Comparison of ENCODE assay signal across 17 cellular contexts in genomic region chr18:48027401-48027931, GRCh38.
A peak's percentile ranks its signal among the peaks of the same experiment; 100 is the strongest.
DNase-seq lines count a peak whose midpoint lies in the region; ATAC-seq and TF ChIP-seq lines count a peak whose summit lies in the region.
"Had no signal": no experiment of that assay in that cellular context is flagged by ENCODE, and none has a peak within 500 bp of the region (broad histone marks: within the 10 kb centered on the region; RNA-seq: fewer than 3 reads in every experiment).

No MANE protein-coding gene starts in this region.

- H3K4me3 ChIP-seq in adipocyte (ENCODE audit: low read length), result peak overlapping the region; percentile 9
- no peak overlapping the region for H3K4me3 ChIP-seq in colonic mucosa
- H3K4me3 ChIP-seq: ovary had no signal

- H3K27ac Mint-ChIP-seq in HFFc6, result no peak overlapping the region
- H3K27ac Mint-ChIP-seq: activated CD8-positive, alpha-beta T cell treated with anti-CD3 and anti-CD28 coated beads for 36 hours; dendritic cell treated with granulocyte-macrophage colony-stimulating factor and Interleukin-4, amounts not matched to agents 40 ng/mL and 50 ng/mL, for 4 days had no signal

- no peaks in the 10 kb centered on the region for H3K9me3 ChIP-seq in adipocyte (ENCODE audit: control insufficient read depth, low read length)
- H3K9me3 ChIP-seq in colonic mucosa, result no peaks in the 10 kb centered on the region
- H3K9me3 ChIP-seq: ovary had no signal

- DNase-seq in DMS79 (lab: John Stamatoyannopoulos, UW) (peak; percentile 82), adipocyte (ENCODE audit: low read depth) (peak; percentile 21), cardiac septum (ENCODE audit: low spot score) (peak; percentile 75), pons (ENCODE audit: low spot score) (peak; percentile 38), HFFc6 (no peak), colonic mucosa (no peak)
- DNase-seq: activated CD8-positive, alpha-beta T cell treated with anti-CD3 and anti-CD28 coated beads for 36 hours; activated naive CD4-positive, alpha-beta T cell treated with Interleukin-2 at 50 U/mL for 16 hours; NCI-H2029; stimulated activated CD4-positive, alpha-beta T cell treated with anti-CD3 and anti-CD28 coated beads, Interleukin-2, amount 100 ng/mL, for 48 hours; stimulated activated naive CD4-positive, alpha-beta T cell; T-helper 2 cell had no signal

- no peaks in the 10 kb centered on the region for H3K9me3 Mint-ChIP-seq in HFFc6
- H3K9me3 Mint-ChIP-seq: activated CD8-positive, alpha-beta T cell treated with anti-CD3 and anti-CD28 coated beads for 36 hours; dendritic cell treated with granulocyte-macrophage colony-stimulating factor and Interleukin-4, amounts not matched to agents 40 ng/mL and 50 ng/mL, for 4 days had no signal

- H3K27me3 Mint-ChIP-seq in HFFc6 (ENCODE audit: insufficient read depth), result peaks cover 14% of the 10 kb centered on the region

- H3K36me3 Mint-ChIP-seq in HFFc6 (ENCODE audit: low read depth), result no peaks in the 10 kb centered on the region

- H3K27me3 ChIP-seq in adipocyte (replicated peaks; ENCODE audit: control insufficient read depth, insufficient read depth, low read length) (no peaks in the 10 kb centered on the region), colonic mucosa (no peaks in the 10 kb centered on the region)
- H3K27me3 ChIP-seq: ovary had no signal

- TF ChIP-seq CTCF in HFFc6 (IDR thresholded peaks at IDR 0.05) (no peak), colonic mucosa (IDR thresholded peaks at IDR 0.05) (no peak)

- no peaks in the 10 kb centered on the region; the same call in 1 of the 2 replicates for H3K4me1 Mint-ChIP-seq in HFFc6 (ENCODE audit: low read depth)

- ATAC-seq in GM21360 (IDR thresholded peaks at IDR 0.05; ENCODE audit: unreplicated experiment) (no peak), HG02885 (IDR thresholded peaks at IDR 0.05; ENCODE audit: poor library complexity, unreplicated experiment) (no peak)
- ATAC-seq: activated CD8-positive, alpha-beta T cell treated with anti-CD3 and anti-CD28 coated beads for 36 hours; left lobe of liver had no signal

- H3K36me3 ChIP-seq in adipocyte (ENCODE audit: control insufficient read depth, insufficient read depth, low read length, severe bottlenecking), result no peaks in the 10 kb centered on the region
- no peaks in the 10 kb centered on the region for H3K36me3 ChIP-seq in colonic mucosa
- H3K36me3 ChIP-seq: ovary had no signal

- intact Hi-C loops in cardiac septum (cut with DNase I) (no loop called here), colonic mucosa (cut with DNase I) (loop anchor here (2.0 kb wide), 1 partner anchor 419 kb away; no protein-coding TSS in a partner anchor)

- H3K27ac ChIP-seq in colonic mucosa, result no peak overlapping the region

- H3K4me1 ChIP-seq in adipocyte (ENCODE audit: control insufficient read depth, insufficient read depth, low read length), result peaks cover 53% of the 10 kb centered on the region
- H3K4me1 ChIP-seq in colonic mucosa, result no peaks in the 10 kb centered on the region

- peak overlapping the region; percentile 66 for H3K9ac ChIP-seq in adipocyte (ENCODE audit: low read length)
- no peak overlapping the region for H3K9ac ChIP-seq in colonic mucosa (ENCODE audit: low read depth in 2 of 2, low read length in 2 of 2)

- no peak overlapping the region for H3K4me3 Mint-ChIP-seq in HFFc6
- H3K4me3 Mint-ChIP-seq: activated CD8-positive, alpha-beta T cell treated with anti-CD3 and anti-CD28 coated beads for 36 hours; dendritic cell treated with granulocyte-macrophage colony-stimulating factor and Interleukin-4, amounts not matched to agents 40 ng/mL and 50 ng/mL, for 4 days had no signal

Comparison
In these comparisons a context has a peak if more than half of its experiments do, and no peak if none do; other contexts are left out.
1. DNase-seq: peak in DMS79 (single experiment), adipocyte (single experiment), cardiac septum (single experiment) and pons (single experiment); none in HFFc6 (single experiment) and colonic mucosa (single experiment).